13 cellular contexts compared by ENCODE assay signal in the genomic region with DNA sequence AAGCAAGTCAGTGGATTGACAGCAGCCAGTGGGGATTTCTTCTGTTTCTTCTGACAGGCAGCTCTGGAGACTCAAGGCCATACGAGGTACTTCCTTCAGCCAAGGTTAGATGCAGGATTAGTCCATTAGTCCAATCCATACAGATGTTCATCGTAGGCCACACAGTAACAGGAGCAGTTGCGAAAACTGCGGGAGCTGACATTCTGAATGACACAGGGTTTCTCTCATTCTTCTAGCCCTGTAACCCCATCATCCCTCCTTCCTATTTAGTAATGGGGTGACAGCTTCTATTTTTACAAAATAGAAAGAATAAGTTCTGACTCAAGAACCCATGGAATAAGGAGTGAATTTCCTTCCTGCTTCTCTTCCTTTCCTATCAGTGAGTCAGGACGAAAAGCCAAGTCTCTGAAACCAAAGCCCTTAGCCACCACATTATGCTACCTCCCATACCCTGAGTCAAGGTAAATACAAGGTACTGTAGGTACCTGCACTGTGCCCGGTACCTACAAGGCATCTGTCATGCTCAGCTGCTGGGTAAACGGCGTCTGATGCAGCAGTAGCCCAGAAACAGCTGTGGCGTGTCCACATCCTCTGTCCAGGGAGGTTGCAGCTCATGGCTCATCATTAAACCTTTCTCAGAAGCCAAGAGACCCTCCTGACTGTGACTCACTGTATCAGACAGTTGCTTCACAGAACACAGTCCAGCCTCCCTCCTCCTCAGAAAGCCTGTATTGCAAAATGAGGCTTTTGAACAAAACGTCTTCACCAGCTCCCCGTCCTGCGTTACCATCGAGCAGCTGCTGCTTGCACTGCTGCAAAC.
DNase-seq lines count a peak whose midpoint lies in the region; ATAC-seq and TF ChIP-seq lines count a peak whose summit lies in the region.
"Had no signal": no experiment of that assay in that cellular context is flagged by ENCODE, and none has a peak within 500 bp of the region (broad histone marks: within the 10 kb centered on the region; RNA-seq: fewer than 3 reads in every experiment).

No MANE protein-coding gene starts in this region.

- H3K27me3 ChIP-seq in heart right ventricle (peaks cover 0 to 30% (median 4%) of the 10 kb centered on the region in 7 donors), left ventricle myocardium inferior (ENCODE audit: low read depth) (peaks cover 55% of the 10 kb centered on the region), brain microvascular endothelial cell (replicated peaks) (no peaks in the 10 kb centered on the region)
- H3K27me3 ChIP-seq: neural progenitor cell had no signal

- TF ChIP-seq CTCF in heart right ventricle (IDR thresholded peaks at IDR 0.05) (no peak), left ventricle myocardium inferior (IDR thresholded peaks at IDR 0.05; ENCODE audit: borderline replicate concordance) (no peak), brain microvascular endothelial cell (IDR thresholded peaks at IDR 0.05; ENCODE audit: low read depth, low read length, missing control alignments) (no peak)

- peaks cover 0 to 23% (median 0%) of the 10 kb centered on the region in 9 donors for H3K4me1 ChIP-seq in heart right ventricle
- no peaks in the 10 kb centered on the region for H3K4me1 ChIP-seq in left ventricle myocardium inferior
- H3K4me1 ChIP-seq: neural progenitor cell had no signal

- no peaks in the 10 kb centered on the region for H3K9me3 ChIP-seq in heart right ventricle
- no peaks in the 10 kb centered on the region for H3K9me3 ChIP-seq in left ventricle myocardium inferior (replicated peaks)

- H3K27ac ChIP-seq in heart right ventricle (peak overlapping the region in 1 of 10 donors; percentile 27), left ventricle myocardium inferior (replicated peaks) (no peak overlapping the region), brain microvascular endothelial cell (no peak overlapping the region)
- H3K27ac ChIP-seq: neural progenitor cell had no signal

- H3K4me3 ChIP-seq in heart right ventricle, result no peak overlapping the region
- no peak overlapping the region for H3K4me3 ChIP-seq in left ventricle myocardium inferior
- H3K4me3 ChIP-seq in brain microvascular endothelial cell (ENCODE audit: low read depth, low read length), result no peak overlapping the region
- H3K4me3 ChIP-seq: neural progenitor cell had no signal

- DNase-seq in heart right ventricle, result no peak
- no peak for DNase-seq in left ventricle myocardium inferior
- DNase-seq in brain microvascular endothelial cell, result peak; percentile 63
- DNase-seq in left kidney (ENCODE audit: low read depth, low spot score), result peak; percentile 30
- DNase-seq in ureter (ENCODE audit: low spot score), result peak; percentile 49
- no peak for DNase-seq in retina
- DNase-seq in NCI-H510A treated with DMSO at 0.1 percent for 48 hours (lab: John Stamatoyannopoulos, UW), result no peak
- DNase-seq in T-helper 2 cell, result no peak
- DNase-seq: activated CD4-positive, alpha-beta T cell treated with anti-CD3 and anti-CD28 coated beads for 48 hours; C1 segment of cervical spinal cord; glutamatergic neuron had no signal

- in situ Hi-C loops in brain microvascular endothelial cell (cut with HindIII; ENCODE audit: low pct_ligation_motif_present, low sequenced_read_pairs), result loop anchor here (25.0 kb wide), 1 partner anchor 236 kb away; no protein-coding TSS in a partner anchor

- 68 to 76% methylated on average over 13 of the region's 13 CpGs for WGBS in heart right ventricle, 2 donors

- ATAC-seq in heart right ventricle, result peak in 5 of 8 donors; percentile 34 to 93 (median 64)
- ATAC-seq: Panc1 had no signal

- H3K36me3 ChIP-seq in heart right ventricle, result no peaks in the 10 kb centered on the region
- H3K36me3 ChIP-seq in left ventricle myocardium inferior, result no peaks in the 10 kb centered on the region
- H3K36me3 ChIP-seq in brain microvascular endothelial cell (replicated peaks), result no peaks in the 10 kb centered on the region
- H3K36me3 ChIP-seq: neural progenitor cell had no signal

- intact Hi-C loops in heart right ventricle (cut with DNase I) (loop anchor here in 1 of 10 donors (10.0 kb wide), 1 partner anchor 244 kb away; no protein-coding TSS in a partner anchor), left ventricle myocardium inferior (cut with micrococcal nuclease) (no loop called here)

Comparison
In these comparisons a context has a peak if more than half of its experiments do, and no peak if none do; other contexts are left out.
1. DNase-seq: peak in brain microvascular endothelial cell (single experiment), left kidney (single experiment) and ureter (single experiment); none in heart right ventricle (0 of 2), left ventricle myocardium inferior (single experiment), retina (single experiment), NCI-H510A treated with DMSO at 0.1 percent for 48 hours (single experiment) and T-helper 2 cell (0 of 5).